Comparison of ENCODE assay signal across 32 cellular contexts in genomic region chr12:95192271-95192670, GRCh38.
"Had no signal": no experiment of that assay in that cellular context is flagged by ENCODE, and none has a peak within 500 bp of the region (broad histone marks: within the 10 kb centered on the region; RNA-seq: fewer than 3 reads in every experiment).

No MANE protein-coding gene starts in this region.

- DNase-seq: activated CD4-positive, alpha-beta memory T cell treated with anti-CD3 and anti-CD28 coated beads, Interleukin-2, amount 10 ng/mL, durations not matched to agents 7 days and 5 days; activated CD4-positive, alpha-beta T cell treated with anti-CD3 and anti-CD28 coated beads for 1 hour; activated CD4-positive, alpha-beta T cell treated with anti-CD3 and anti-CD28 coated beads for 4 hours; activated CD4-positive, alpha-beta T cell treated with anti-CD3 and anti-CD28 coated beads, Interleukin-2, amount 10 ng/mL, durations not matched to agents 7 days and 5 days; activated CD4-positive, alpha-beta T cell treated with anti-CD3 and anti-CD28 coated beads, Interleukin-2, amount 50 U/mL, for 4 hours; activated CD4-positive, CD25-positive, alpha-beta regulatory T cell; activated CD8-positive, alpha-beta memory T cell treated with anti-CD3 and anti-CD28 coated beads, Interleukin-2, amount 50 U/mL, for 48 hours; activated gamma-delta T cell; activated naive CD4-positive, alpha-beta T cell; activated naive CD4-positive, alpha-beta T cell treated with anti-CD3 and anti-CD28 coated beads, Interleukin-2, amount 10 ng/mL, durations not matched to agents 7 days and 5 days; activated naive CD8-positive, alpha-beta T cell treated with anti-CD3 and anti-CD28 coated beads, Interleukin-2, amount 10 ng/mL, durations not matched to agents 7 days and 5 days; activated T-cell treated with anti-CD3 and anti-CD28 coated beads for 4 hours; activated T-cell treated with anti-CD3 and anti-CD28 coated beads, Interleukin-2, amount 50 U/mL, for 24 hours; activated T-cell treated with anti-CD3 and anti-CD28 coated beads, Interleukin-2, amount 50 U/mL, for 72 hours; central memory CD4-positive, alpha-beta T cell; cerebellar nuclear complex; colonic mucosa; effector CD8-positive, alpha-beta T cell; foreskin fibroblast; gastrocnemius medialis; glutamatergic neuron; heart left ventricle; T-helper 1 cell; T-helper 17 cell; T1000; WERI-Rb-1 had no signal

- FAIRE-seq: endometrium had no signal

- H3K36me3 ChIP-seq: breast epithelium, cardiac muscle cell, colonic mucosa, gastrocnemius medialis, heart left ventricle, WERI-Rb-1 had no signal

- H3K4me1 ChIP-seq: ascending aorta, breast epithelium, gastrocnemius medialis had no signal

- ATAC-seq: activated naive CD4-positive, alpha-beta T cell treated with anti-CD3 and anti-CD28 coated beads, Interleukin-2, amount 50 U/mL, for 72 hours; activated T-cell treated with anti-CD3 and anti-CD28 coated beads, Interleukin-2, amount 50 U/mL, for 72 hours; esophagus mucosa; gastrocnemius medialis; heart left ventricle; T-helper 17 cell had no signal

- H3K27me3 ChIP-seq: ascending aorta, breast epithelium, cardiac muscle cell, colonic mucosa, gastrocnemius medialis, heart left ventricle had no signal

- H3K9me3 ChIP-seq: ascending aorta, breast epithelium, colonic mucosa, gastrocnemius medialis, heart left ventricle had no signal

- H3K27ac ChIP-seq: ascending aorta, breast epithelium, cardiac muscle cell, colonic mucosa, gastrocnemius medialis, heart left ventricle, WERI-Rb-1 had no signal

- H3K4me3 ChIP-seq: ascending aorta, breast epithelium, cardiac muscle cell, colonic mucosa, gastrocnemius medialis, heart left ventricle had no signal
